21 cellular contexts compared by ENCODE assay signal in genomic region chr5:111776903-111777302, GRCh38.
"Had no signal": no experiment of that assay in that cellular context is flagged by ENCODE, and none has a peak within 500 bp of the region (broad histone marks: within the 10 kb centered on the region; RNA-seq: fewer than 3 reads in every experiment).

No MANE protein-coding gene starts in this region.

- ATAC-seq: left lung; mucosa of descending colon; naive thymus-derived CD8-positive, alpha-beta T cell; stimulated activated effector memory CD8-positive, alpha-beta T cell treated with anti-CD3 and anti-CD28 coated beads, Interleukin-12 subunit alpha, Interleukin-12 subunit beta, amount 100 ng/mL, for 72 hours had no signal

- H3K9me3 Mint-ChIP-seq: activated CD4-positive, alpha-beta T cell treated with anti-CD3 and anti-CD28 coated beads, Interleukin-2, amount 10 ng/mL, durations not matched to agents 24 days and 14 days; brain; central memory CD8-positive, alpha-beta T cell; memory B cell; naive thymus-derived CD8-positive, alpha-beta T cell; stimulated activated effector memory CD8-positive, alpha-beta T cell treated with anti-CD3 and anti-CD28 coated beads, Interleukin-12 subunit alpha, Interleukin-12 subunit beta, amount 100 ng/mL, for 72 hours had no signal

- H3K4me3 ChIP-seq: esophagus squamous epithelium, left lung, mucosa of descending colon, thoracic aorta had no signal

- H3K27ac ChIP-seq: esophagus squamous epithelium, left lung, parathyroid adenoma, thoracic aorta had no signal

- H3K36me3 ChIP-seq: esophagus squamous epithelium, left lung, thoracic aorta had no signal

- H3K27ac Mint-ChIP-seq: activated CD4-positive, alpha-beta T cell treated with anti-CD3 and anti-CD28 coated beads, Interleukin-2, amount 10 ng/mL, durations not matched to agents 24 days and 14 days; activated naive CD8-positive, alpha-beta T cell; brain; memory B cell; naive thymus-derived CD8-positive, alpha-beta T cell; stimulated activated effector memory CD8-positive, alpha-beta T cell treated with anti-CD3 and anti-CD28 coated beads, Interleukin-12 subunit alpha, Interleukin-12 subunit beta, amount 100 ng/mL, for 72 hours had no signal

- DNase-seq: activated CD4-positive, alpha-beta T cell treated with anti-CD3 and anti-CD28 coated beads, Interleukin-2, amount 10 ng/mL, durations not matched to agents 24 days and 14 days; activated gamma-delta T cell treated with Interleukin-2 at 50 U/mL for 16 hours; amygdala; cortex of kidney; effector CD4-positive, alpha-beta T cell; esophagus squamous epithelium; hippocampal formation; kidney; left lung; mucosa of descending colon; naive thymus-derived CD8-positive, alpha-beta T cell; stimulated activated CD4-positive, alpha-beta T cell treated with anti-CD3 and anti-CD28 coated beads, Interleukin-12 subunit alpha, Interleukin-12 subunit beta, amount 100 ng/mL, for 4 hours; stimulated activated CD4-positive, alpha-beta T cell treated with anti-CD3 and anti-CD28 coated beads, Interleukin-2, amount 100 ng/mL, for 24 hours; T-helper 9 cell had no signal

- H3K4me3 Mint-ChIP-seq: activated CD4-positive, alpha-beta T cell treated with anti-CD3 and anti-CD28 coated beads, Interleukin-2, amount 10 ng/mL, durations not matched to agents 24 days and 14 days; activated naive CD8-positive, alpha-beta T cell; brain; central memory CD8-positive, alpha-beta T cell; memory B cell; naive thymus-derived CD8-positive, alpha-beta T cell; stimulated activated effector memory CD8-positive, alpha-beta T cell treated with anti-CD3 and anti-CD28 coated beads, Interleukin-12 subunit alpha, Interleukin-12 subunit beta, amount 100 ng/mL, for 72 hours had no signal

- H3K27me3 ChIP-seq: esophagus squamous epithelium, left lung had no signal

- H3K9me3 ChIP-seq: esophagus squamous epithelium, left lung, mucosa of descending colon, thoracic aorta had no signal

- H3K27me3 Mint-ChIP-seq: brain had no signal

- H3K36me3 Mint-ChIP-seq: activated naive CD8-positive, alpha-beta T cell; brain; memory B cell; naive thymus-derived CD8-positive, alpha-beta T cell; stimulated activated effector memory CD8-positive, alpha-beta T cell treated with anti-CD3 and anti-CD28 coated beads, Interleukin-12 subunit alpha, Interleukin-12 subunit beta, amount 100 ng/mL, for 72 hours had no signal

- H3K4me1 Mint-ChIP-seq: activated CD4-positive, alpha-beta T cell treated with anti-CD3 and anti-CD28 coated beads, Interleukin-2, amount 10 ng/mL, durations not matched to agents 24 days and 14 days; central memory CD8-positive, alpha-beta T cell; stimulated activated effector memory CD8-positive, alpha-beta T cell treated with anti-CD3 and anti-CD28 coated beads, Interleukin-12 subunit alpha, Interleukin-12 subunit beta, amount 100 ng/mL, for 72 hours had no signal

- H3K4me1 ChIP-seq: parathyroid adenoma had no signal
